Comparison of ENCODE assay signal across 11 cellular contexts in the genomic region with DNA sequence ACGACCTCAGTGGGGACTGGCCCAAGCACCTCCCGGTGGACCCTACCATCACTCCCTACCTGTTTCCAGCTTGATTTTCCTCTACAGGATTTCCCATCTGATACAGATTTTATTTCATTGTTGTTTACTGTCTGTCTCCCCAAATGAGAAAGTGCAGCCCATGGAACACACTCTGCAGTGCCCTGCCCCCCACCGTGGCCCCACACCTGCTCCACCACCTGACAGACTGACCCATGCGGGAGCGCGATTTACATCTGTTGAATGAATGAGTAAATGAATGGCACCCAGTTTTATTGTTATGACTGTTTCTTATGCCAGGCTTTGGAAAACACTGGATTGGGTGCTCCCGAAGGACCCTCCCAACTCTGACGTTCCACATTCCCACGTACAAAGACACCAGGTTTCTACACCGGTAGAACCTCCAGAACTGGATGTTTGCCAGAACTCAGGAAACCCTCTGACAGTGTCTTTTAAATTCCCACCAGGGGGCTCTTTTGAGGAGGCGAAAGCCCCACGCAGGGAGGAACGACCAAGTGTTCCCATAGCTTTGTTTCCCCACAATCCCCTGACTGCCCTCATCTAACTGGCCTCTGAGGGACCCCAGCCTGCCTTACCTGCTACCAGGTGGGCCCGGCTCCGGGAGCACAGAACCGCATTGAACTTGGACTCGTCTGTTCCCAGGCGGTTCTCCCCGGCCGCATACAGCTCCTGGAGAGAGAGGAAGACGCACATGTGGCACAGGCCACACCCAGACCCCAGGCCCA. TPM values are rescaled to one million over a fixed set of nuclear protein-coding genes. Genes with fewer than 3 reads are reported as not detected.
DNase-seq lines count a peak whose midpoint lies in the region; ATAC-seq and TF ChIP-seq lines count a peak whose summit lies in the region.
"Had no signal": no experiment of that assay in that cellular context is flagged by ENCODE, and none has a peak within 500 bp of the region (broad histone marks: within the 10 kb centered on the region; RNA-seq: fewer than 3 reads in every experiment).

No MANE protein-coding gene starts in this region.

- H3K36me3 ChIP-seq in Karpas-422 (ENCODE audit: insufficient read depth, low read length), result no peaks in the 10 kb centered on the region

- peak in 2 of 3 experiments; percentile 13 to 40 for TF ChIP-seq CTCF in nephron (IDR thresholded peaks at IDR 0.05; ENCODE audit: unreplicated experiment in 3 of 3)

- no peak overlapping the region for H3K9ac ChIP-seq in Karpas-422 (ENCODE audit: low read length)

- no peak overlapping the region for H3K4me2 ChIP-seq in Karpas-422 (ENCODE audit: low read depth, low read length, poor library complexity, severe bottlenecking)

- peaks cover 60% of the 10 kb centered on the region for H3K4me1 Mint-ChIP-seq in nephron

- H3K27me3 Mint-ChIP-seq in nephron (ENCODE audit: low read depth), result no peaks in the 10 kb centered on the region
- H3K27me3 Mint-ChIP-seq: naive B cell had no signal

- ATAC-seq in left colon (no peak), HG03039 (IDR thresholded peaks at IDR 0.05; ENCODE audit: unreplicated experiment) (no peak)

- no peaks in the 10 kb centered on the region for H3K9me3 ChIP-seq in Karpas-422 (ENCODE audit: low read length)

- H3K4me3 Mint-ChIP-seq in nephron, result no peak overlapping the region

- no peak overlapping the region for H3K27ac ChIP-seq in Karpas-422 (ENCODE audit: low read length)

- H3K79me2 ChIP-seq in Karpas-422 (ENCODE audit: low read length), result no peaks in the 10 kb centered on the region

- peaks cover 47% of the 10 kb centered on the region for H3K36me3 Mint-ChIP-seq in nephron (ENCODE audit: low read depth)

- no peaks in the 10 kb centered on the region for H4K20me1 ChIP-seq in Karpas-422 (ENCODE audit: insufficient read depth, low read depth, low read length)

- no peaks in the 10 kb centered on the region for H3K27me3 ChIP-seq in Karpas-422 (ENCODE audit: low read length)

- intact Hi-C loops in left colon (cut with DNase I, micrococcal nuclease), result no loop called here

- H3K4me1 ChIP-seq in Karpas-422 (ENCODE audit: low read length), result no peaks in the 10 kb centered on the region

- H3K9me3 Mint-ChIP-seq in nephron, result no peaks in the 10 kb centered on the region
- H3K9me3 Mint-ChIP-seq: naive B cell had no signal

- no peaks in the 10 kb centered on the region for H3K9me2 ChIP-seq in Karpas-422 (replicated peaks; ENCODE audit: insufficient read depth, low read length)

- no peak overlapping the region for H2AFZ ChIP-seq in Karpas-422 (ENCODE audit: low read length)

- H3K4me3 ChIP-seq in Karpas-422 (ENCODE audit: low read length), result no peak overlapping the region
- H3K4me3 ChIP-seq: coronary artery had no signal

- H3K27ac Mint-ChIP-seq in nephron, result peak overlapping the region in 1 of 3 experiments; percentile 1

- DNase-seq in DMS114 treated with DMSO at 0.1 percent for 48 hours (lab: John Stamatoyannopoulos, UW; ENCODE audit: unreplicated experiment), result peak; percentile 42
- peak; percentile 61 for DNase-seq in Karpas-422
- DNase-seq in cerebellar cortex (ENCODE audit: low spot score), result peak; percentile 41
- no peak for DNase-seq in left colon
- DNase-seq in pons (ENCODE audit: low spot score), result no peak
- DNase-seq in EL, result no peak
- DNase-seq: naive B cell, T1000 had no signal

RNA-seq across cellular contexts. Expression of a gene that starts 29.0 kb away (rescaled TPM):
- not detected in 2 replicates for total RNA-seq in Karpas-422 (2014; rRNA removed; shearing (Covaris generic); ENCODE audit: low replicate concordance)
- 1 to 10 TPM; 4.2 to 8.2 TPM for total RNA-seq in left colon

RNA-seq across cellular contexts. Expression of a gene that starts 43.8 kb away (rescaled TPM):
- total RNA-seq in Karpas-422 (2014; rRNA removed; shearing (Covaris generic); ENCODE audit: low replicate concordance), result 56.0 and 88.2 TPM in 2 replicates
- total RNA-seq in left colon, result 100 to 1,000 TPM; 384 to 427 TPM

Comparison
In these comparisons a context has a peak if more than half of its experiments do, and no peak if none do; other contexts are left out.
1. DNase-seq: peak in DMS114 treated with DMSO at 0.1 percent for 48 hours (single experiment), Karpas-422 (single experiment) and cerebellar cortex (single experiment); none in left colon (0 of 2), pons (single experiment) and EL (single experiment).